ENCODE assay signal across 24 cellular contexts in genomic region chr7:137519964-137520363, GRCh38.
"Had no signal": no experiment of that assay in that cellular context is flagged by ENCODE, and none has a peak within 500 bp of the region (broad histone marks: within the 10 kb centered on the region; RNA-seq: fewer than 3 reads in every experiment).

No MANE protein-coding gene starts in this region.

- H3K4me1 Mint-ChIP-seq: activated CD4-positive, alpha-beta memory T cell treated with anti-CD3 and anti-CD28 coated beads, Interleukin-2, amount 10 ng/mL, durations not matched to agents 7 days and 5 days; activated CD4-positive, alpha-beta T cell treated with anti-CD3 and anti-CD28 coated beads, Interleukin-2, amount 10 ng/mL, durations not matched to agents 24 days and 14 days; activated naive CD4-positive, alpha-beta T cell treated with anti-CD3 and anti-CD28 coated beads, Interleukin-2, amount 50 U/mL, for 24 hours; endodermal cell; naive B cell had no signal

- H3K27me3 Mint-ChIP-seq: activated CD4-positive, alpha-beta memory T cell treated with anti-CD3 and anti-CD28 coated beads, Interleukin-2, amount 10 ng/mL, durations not matched to agents 7 days and 5 days; activated CD4-positive, alpha-beta T cell treated with anti-CD3 and anti-CD28 coated beads, Interleukin-2, amount 10 ng/mL, durations not matched to agents 24 days and 14 days; activated naive CD4-positive, alpha-beta T cell treated with anti-CD3 and anti-CD28 coated beads, Interleukin-2, amount 50 U/mL, for 24 hours; naive B cell had no signal

- H3K4me1 ChIP-seq: esophagus squamous epithelium, right lobe of liver, testis, uterus had no signal

- H3K4me3 ChIP-seq: esophagus squamous epithelium, lung, right lobe of liver, testis, uterus had no signal

- H3K4me3 Mint-ChIP-seq: activated CD4-positive, alpha-beta memory T cell treated with anti-CD3 and anti-CD28 coated beads, Interleukin-2, amount 10 ng/mL, durations not matched to agents 7 days and 5 days; activated CD4-positive, alpha-beta T cell treated with anti-CD3 and anti-CD28 coated beads, Interleukin-2, amount 10 ng/mL, durations not matched to agents 24 days and 14 days; activated naive CD4-positive, alpha-beta T cell treated with anti-CD3 and anti-CD28 coated beads, Interleukin-2, amount 50 U/mL, for 24 hours; activated T-cell treated with anti-CD3 and anti-CD28 coated beads, Interleukin-2, amount 50 U/mL, for 72 hours; endodermal cell; neural crest cell; T-helper 1 cell treated with Interleukin-12 subunit alpha and Interleukin-12 subunit beta and Interleukin-4 antibody, amounts not matched to agents 30 μg/mL and 1 μg/mL, for 36 hours had no signal

- H3K27ac Mint-ChIP-seq: activated CD4-positive, alpha-beta memory T cell treated with anti-CD3 and anti-CD28 coated beads, Interleukin-2, amount 10 ng/mL, durations not matched to agents 7 days and 5 days; activated CD4-positive, alpha-beta T cell treated with anti-CD3 and anti-CD28 coated beads, Interleukin-2, amount 10 ng/mL, durations not matched to agents 24 days and 14 days; activated naive CD4-positive, alpha-beta T cell treated with anti-CD3 and anti-CD28 coated beads, Interleukin-2, amount 50 U/mL, for 24 hours; activated T-cell treated with anti-CD3 and anti-CD28 coated beads, Interleukin-2, amount 50 U/mL, for 72 hours; endodermal cell; T-helper 1 cell treated with Interleukin-12 subunit alpha and Interleukin-12 subunit beta and Interleukin-4 antibody, amounts not matched to agents 30 μg/mL and 1 μg/mL, for 36 hours had no signal

- DNase-seq: activated CD4-positive, alpha-beta memory T cell treated with anti-CD3 and anti-CD28 coated beads, Interleukin-2, amount 10 ng/mL, durations not matched to agents 7 days and 5 days; activated CD4-positive, alpha-beta T cell treated with anti-CD3 and anti-CD28 coated beads, Interleukin-2, amount 10 ng/mL, durations not matched to agents 24 days and 14 days; activated gamma-delta T cell; activated T-cell treated with anti-CD3 and anti-CD28 coated beads, Interleukin-2, amount 50 U/mL, for 72 hours; cerebellar nuclear complex; cortex of kidney; endodermal cell; esophagus squamous epithelium; foreskin fibroblast; naive B cell; occipital lobe; right lobe of liver; stimulated activated CD4-positive, alpha-beta T cell treated with anti-CD3 and anti-CD28 coated beads, Interleukin-2, amount 100 ng/mL, for 48 hours; stimulated activated naive CD4-positive, alpha-beta T cell; testis; trophoblast cell; uterus had no signal

- H3K9me3 ChIP-seq: esophagus squamous epithelium, right lobe of liver, testis, uterus had no signal

- H3K36me3 ChIP-seq: esophagus squamous epithelium, right lobe of liver, uterus had no signal

- H3K27ac ChIP-seq: esophagus squamous epithelium, right lobe of liver, testis, uterus, VCaP had no signal

- H3K27me3 ChIP-seq: esophagus squamous epithelium, right lobe of liver, testis, uterus had no signal

- H3K36me3 Mint-ChIP-seq: activated naive CD4-positive, alpha-beta T cell treated with anti-CD3 and anti-CD28 coated beads, Interleukin-2, amount 50 U/mL, for 24 hours; naive B cell had no signal

- H3K9me3 Mint-ChIP-seq: activated CD4-positive, alpha-beta memory T cell treated with anti-CD3 and anti-CD28 coated beads, Interleukin-2, amount 10 ng/mL, durations not matched to agents 7 days and 5 days; activated CD4-positive, alpha-beta T cell treated with anti-CD3 and anti-CD28 coated beads, Interleukin-2, amount 10 ng/mL, durations not matched to agents 24 days and 14 days; activated T-cell treated with anti-CD3 and anti-CD28 coated beads, Interleukin-2, amount 50 U/mL, for 72 hours; T-helper 1 cell treated with Interleukin-12 subunit alpha and Interleukin-12 subunit beta and Interleukin-4 antibody, amounts not matched to agents 30 μg/mL and 1 μg/mL, for 36 hours had no signal

- ATAC-seq: activated CD4-positive, CD25-positive, alpha-beta regulatory T cell treated with anti-CD3 and anti-CD28 coated beads, Interleukin-2, amount 50 U/mL, for 24 hours; activated T-cell treated with anti-CD3 and anti-CD28 coated beads, Interleukin-2, amount 50 U/mL, for 72 hours; left lobe of liver; right lobe of liver had no signal
